ENCODE assay signal across 8 cellular contexts in genomic region chr10:114703377-114704125, GRCh38. TPM values are rescaled to one million over a fixed set of nuclear protein-coding genes. Genes with fewer than 3 reads are reported as not detected.
DNase-seq lines count a peak whose midpoint lies in the region; ATAC-seq and FAIRE-seq lines count a peak whose summit lies in the region.

No MANE protein-coding gene starts in this region.

- no peak for ATAC-seq in HG02759 (IDR thresholded peaks at IDR 0.05; ENCODE audit: unreplicated experiment)

- H3K9me3 Mint-ChIP-seq in activated naive CD4-positive, alpha-beta T cell treated with anti-CD3 and anti-CD28 coated beads, Interleukin-2, amount 10 ng/mL, durations not matched to agents 7 days and 5 days = no peaks in the 10 kb centered on the region

- no peaks in the 10 kb centered on the region for H3K36me3 ChIP-seq in small intestine (ENCODE audit: control insufficient read depth in 2 of 2, insufficient read depth in 2 of 2, low read length in 2 of 2)

- CTCF ChIA-PET in activated naive CD4-positive, alpha-beta T cell treated with anti-CD3 and anti-CD28 coated beads, Interleukin-2, amount 10 ng/mL, durations not matched to agents 7 days and 5 days (lab: Charles Lee) = interaction anchor here (0.9 to 3.4 kb wide), 13 partner anchors 9 to 400 kb away, joined by 3 to 21 read pairs (median 4); no protein-coding TSS in a partner anchor

- WGBS in small intestine, 3 donors = 35 to 42% (median 35%) methylated on average over 6 of the region's 6 CpGs

- H3K4me3 ChIP-seq in small intestine (ENCODE audit: low read depth in 1 of 2, low read length in 2 of 2) = no peak overlapping the region

- H3K4me3 Mint-ChIP-seq in activated naive CD4-positive, alpha-beta T cell treated with anti-CD3 and anti-CD28 coated beads, Interleukin-2, amount 10 ng/mL, durations not matched to agents 7 days and 5 days = no peak overlapping the region

- no peaks in the 10 kb centered on the region for H3K36me3 Mint-ChIP-seq in activated naive CD4-positive, alpha-beta T cell treated with anti-CD3 and anti-CD28 coated beads, Interleukin-2, amount 10 ng/mL, durations not matched to agents 7 days and 5 days

- peaks cover 18% of the 10 kb centered on the region for H3K27me3 Mint-ChIP-seq in activated naive CD4-positive, alpha-beta T cell treated with anti-CD3 and anti-CD28 coated beads, Interleukin-2, amount 10 ng/mL, durations not matched to agents 7 days and 5 days

- no peak overlapping the region for H3K27ac ChIP-seq in small intestine (ENCODE audit: low read depth in 1 of 2, low read length in 1 of 2)

- peak; percentile 33 for FAIRE-seq in RCC 7860 (lab: Jason Lieb, UNC)
- no peak for FAIRE-seq in small intestine (lab: Jason Lieb, UNC)
- no peak for FAIRE-seq in frontal cortex (lab: Jason Lieb, UNC)

- H3K27ac Mint-ChIP-seq in activated naive CD4-positive, alpha-beta T cell treated with anti-CD3 and anti-CD28 coated beads, Interleukin-2, amount 10 ng/mL, durations not matched to agents 7 days and 5 days = no peak overlapping the region

- no peaks in the 10 kb centered on the region for H3K9me3 ChIP-seq in small intestine (ENCODE audit: control insufficient read depth, low read depth)

- H3K4me1 Mint-ChIP-seq in activated naive CD4-positive, alpha-beta T cell treated with anti-CD3 and anti-CD28 coated beads, Interleukin-2, amount 10 ng/mL, durations not matched to agents 7 days and 5 days = no peaks in the 10 kb centered on the region

- no peaks in the 10 kb centered on the region for H3K4me1 ChIP-seq in small intestine (ENCODE audit: control insufficient read depth in 2 of 2, insufficient read depth in 1 of 2, low read depth in 1 of 2, low read length in 1 of 2)

- H3K27me3 ChIP-seq in small intestine (ENCODE audit: control insufficient read depth in 2 of 2, insufficient read depth in 2 of 2, low read length in 2 of 2) = no peaks in the 10 kb centered on the region

- DNase-seq in activated naive CD4-positive, alpha-beta T cell treated with anti-CD3 and anti-CD28 coated beads, Interleukin-2, amount 10 ng/mL, durations not matched to agents 7 days and 5 days = peak; percentile 27
- DNase-seq in activated naive CD4-positive, alpha-beta T cell treated with anti-CD3 and anti-CD28 coated beads, Interleukin-2, amount 50 U/mL, for 16 hours = no peak
- DNase-seq in RCC 7860 (ENCODE audit: low spot score) (peak; percentile 35), fibroblast of peridontal ligament (ENCODE audit: extremely low read depth) (peak; percentile 25), small intestine (peak; percentile 13), SKM-1 (lab: John Stamatoyannopoulos, UW; ENCODE audit: unreplicated experiment) (no peak), frontal cortex (ENCODE audit: low spot score in 2 of 2) (no peak)

RNA-seq across cellular contexts. Expression of gene ABLIM1, which starts 45.5 kb away (rescaled TPM):
- polyA plus RNA-seq in small intestine = 10 to 100 TPM; 25.7 to 41.4 (median 32.2) TPM
- 51.4 TPM for total RNA-seq in frontal cortex

Comparison
In these comparisons a context has a peak if more than half of its experiments do, and no peak if none do; other contexts are left out.
1. DNase-seq: peak in activated naive CD4-positive, alpha-beta T cell treated with anti-CD3 and anti-CD28 coated beads, Interleukin-2, amount 10 ng/mL, durations not matched to agents 7 days and 5 days (single experiment), RCC 7860 (single experiment), fibroblast of peridontal ligament (single experiment) and small intestine (single experiment); none in activated naive CD4-positive, alpha-beta T cell treated with anti-CD3 and anti-CD28 coated beads, Interleukin-2, amount 50 U/mL, for 16 hours (single experiment), SKM-1 (single experiment) and frontal cortex (0 of 2).